ENCODE assay signal across 9 cellular contexts in the genomic region with DNA sequence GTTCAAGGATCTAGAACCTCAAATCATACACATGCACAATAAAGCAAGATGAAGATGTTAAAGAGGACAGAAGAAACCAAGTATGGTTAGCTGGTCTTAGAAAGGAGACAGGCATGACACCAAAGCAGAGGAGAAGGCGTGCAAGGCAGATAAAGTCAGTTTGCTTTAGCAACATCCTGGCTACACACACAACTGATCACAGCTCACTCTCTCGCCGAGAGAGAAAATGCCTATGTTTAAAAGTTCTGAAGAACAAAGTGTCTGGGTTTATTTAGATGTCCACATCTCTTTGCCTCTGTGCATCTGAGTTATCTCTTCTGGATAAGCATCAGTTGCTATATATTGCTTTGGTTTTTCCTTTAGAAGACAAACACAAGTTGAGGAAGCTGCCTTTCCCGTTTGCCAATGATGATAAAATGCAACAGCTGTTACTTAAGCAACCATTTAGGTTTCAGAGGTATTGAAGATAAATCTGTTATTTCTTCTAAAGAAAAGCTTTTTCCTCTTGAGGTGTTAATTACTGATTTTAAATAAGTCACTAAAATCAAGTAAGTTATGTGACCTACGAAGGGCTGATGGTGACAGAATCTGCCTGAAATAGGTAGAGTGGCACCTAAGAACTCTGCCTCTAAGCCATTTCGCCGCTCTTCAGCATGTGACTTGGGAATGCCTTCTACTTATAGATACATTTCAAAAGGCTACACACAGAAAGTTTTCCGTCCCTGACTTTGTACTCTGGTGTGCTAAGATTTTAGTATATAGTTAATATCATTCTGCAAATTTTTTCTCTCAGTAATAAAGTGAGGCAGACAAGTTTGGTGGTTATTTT.
DNase-seq lines count a peak whose midpoint lies in the region; ATAC-seq, FAIRE-seq and TF ChIP-seq lines count a peak whose summit lies in the region.
"Had no signal": no experiment of that assay in that cellular context is flagged by ENCODE, and none has a peak within 500 bp of the region (broad histone marks: within the 10 kb centered on the region; RNA-seq: fewer than 3 reads in every experiment).

No MANE protein-coding gene starts in this region.

- H3K4me3 ChIP-seq in gastroesophageal sphincter: no peak overlapping the region

- 0 out of 2 replicates have a peak, but pooled peaks have one; percentile 5 for TF ChIP-seq POLR2A in GM12892 (IDR thresholded peaks at IDR 0.05; ENCODE audit: low read depth, low read length)
- no peak for TF ChIP-seq POLR2A in gastroesophageal sphincter (IDR thresholded peaks at IDR 0.05)

- TF ChIP-seq CTCF in gastroesophageal sphincter (IDR thresholded peaks at IDR 0.05): no peak

- no peaks in the 10 kb centered on the region for H3K9me3 Mint-ChIP-seq in effector memory CD8-positive, alpha-beta T cell

- ATAC-seq in GM21360 (IDR thresholded peaks at IDR 0.05; ENCODE audit: unreplicated experiment) (peak; percentile 31), HG03175 (IDR thresholded peaks at IDR 0.05; ENCODE audit: unreplicated experiment) (peak; percentile 47), gastroesophageal sphincter (no peak)
- peak; percentile 60 for ATAC-seq in effector memory CD8-positive, alpha-beta T cell (replicated peaks)

- FAIRE-seq in GM12892 (lab: Jason Lieb, UNC): peak; percentile 84

- TF ChIP-seq EP300 in gastroesophageal sphincter (IDR thresholded peaks at IDR 0.05): no peak

- H3K4me1 ChIP-seq in gastroesophageal sphincter: peaks cover 0 to 15% (median 0%) of the 10 kb centered on the region in 3 donors

- H3K4me3 Mint-ChIP-seq in effector memory CD8-positive, alpha-beta T cell: peak overlapping the region; percentile 51 to 63

- H3K36me3 ChIP-seq in gastroesophageal sphincter: no peaks in the 10 kb centered on the region

- 60 to 85% methylated on average over 7 to 8 of the region's 8 CpGs for WGBS in gastroesophageal sphincter (ENCODE audit: low coverage in 1 of 2), 2 donors

- H3K27ac Mint-ChIP-seq in effector memory CD8-positive, alpha-beta T cell: peak overlapping the region; percentile 59 to 73

- DNase-seq in GM12892 (ENCODE audit: insufficient read length) (no peak), mesenteric fat pad (ENCODE audit: low spot score) (no peak), NAMALWA (ENCODE audit: low spot score) (no peak), nucleus accumbens (lab: John Stamatoyannopoulos, UW) (no peak)
- DNase-seq in effector memory CD8-positive, alpha-beta T cell: no peak

- no peaks in the 10 kb centered on the region for H3K27me3 ChIP-seq in gastroesophageal sphincter

- no peak overlapping the region for H3K27ac ChIP-seq in gastroesophageal sphincter
- H3K27ac ChIP-seq: epithelial cell of prostate had no signal

- H3K4me1 Mint-ChIP-seq in effector memory CD8-positive, alpha-beta T cell (ENCODE audit: low read depth in 2 of 2): peaks cover 33 to 53% of the 10 kb centered on the region in 2 donors

- peaks cover 6% of the 10 kb centered on the region for H3K36me3 Mint-ChIP-seq in effector memory CD8-positive, alpha-beta T cell (ENCODE audit: insufficient read depth)

- no peaks in the 10 kb centered on the region for H3K9me3 ChIP-seq in gastroesophageal sphincter

- no peaks in the 10 kb centered on the region for H3K27me3 Mint-ChIP-seq in effector memory CD8-positive, alpha-beta T cell
